1 cellular context compared by ENCODE assay signal in genomic region chr14:94388896-94389469, GRCh38.
TF ChIP-seq lines count a peak whose summit lies in the region.

No MANE protein-coding gene starts in this region.

TF ChIP-seq in GM23338, 12 proteins besides CTCF, POLR2A, EP300 and RAD21 (continued from another document):
- TF ChIP-seq NANOG (IDR thresholded peaks at IDR 0.05; ENCODE audit: borderline replicate concordance) (no peak), POLR2AphosphoS5 (IDR thresholded peaks at IDR 0.05; ENCODE audit: low read depth) (no peak)
